Comparison of ENCODE assay signal across 13 cellular contexts in the genomic region with DNA sequence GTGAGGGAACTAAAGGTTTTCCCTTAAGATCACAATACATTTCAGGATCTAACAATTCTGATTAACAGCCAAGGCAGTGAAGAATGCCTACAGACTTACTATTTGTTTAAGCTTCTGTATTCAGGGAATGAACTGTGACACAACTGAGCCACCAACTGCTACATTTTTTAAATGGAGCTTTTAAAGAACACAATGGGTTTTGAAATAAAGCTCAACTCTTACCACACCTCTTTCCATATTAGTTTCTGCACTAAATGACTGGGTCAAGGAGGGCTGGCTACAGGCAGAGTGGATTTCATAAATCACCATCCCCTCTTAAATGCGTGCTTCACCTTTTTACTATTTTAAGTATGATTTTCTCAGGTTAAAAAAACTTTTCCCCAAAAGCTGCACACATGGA.
DNase-seq lines count a peak whose midpoint lies in the region; ATAC-seq, FAIRE-seq and TF ChIP-seq lines count a peak whose summit lies in the region.
"Had no signal": no experiment of that assay in that cellular context is flagged by ENCODE, and none has a peak within 500 bp of the region (broad histone marks: within the 10 kb centered on the region; RNA-seq: fewer than 3 reads in every experiment).

No MANE protein-coding gene starts in this region.

- ATAC-seq in GM18868 (IDR thresholded peaks at IDR 0.05; ENCODE audit: unreplicated experiment) = no peak

- H3K18ac ChIP-seq in H9 (ENCODE audit: insufficient read length, low read depth, low read length) = no peak overlapping the region

- H2BK120ac ChIP-seq in H9 (ENCODE audit: low read depth, low read length, poor library complexity, severe bottlenecking) = no peak overlapping the region

- H2AK5ac ChIP-seq in H9 (ENCODE audit: insufficient read length, low read length) = no peak overlapping the region

- H3K36me3 Mint-ChIP-seq in astrocyte (ENCODE audit: low read depth, unreplicated experiment) (peaks cover 2% of the 10 kb centered on the region), H9 (ENCODE audit: insufficient read depth in 1 of 3, low read depth in 3 of 3) (no peaks in the 10 kb centered on the region; a peak in 1 of 7 replicates)
- H3K36me3 Mint-ChIP-seq: natural killer cell had no signal

- H4K20me1 ChIP-seq in astrocyte (ENCODE audit: insufficient read depth, low read length) (no peaks in the 10 kb centered on the region), H9 (ENCODE audit: control insufficient read depth, insufficient read depth, insufficient read length) (no peaks in the 10 kb centered on the region)

- H4K8ac ChIP-seq in H9 (replicated peaks; ENCODE audit: insufficient read length, low read depth, low read length) = no peak overlapping the region

- FAIRE-seq in astrocyte (lab: Jason Lieb, UNC) = no peak

- H3K4me2 ChIP-seq in astrocyte (ENCODE audit: low read length) = peak overlapping the region; percentile 85
- H3K4me2 ChIP-seq in H9 (ENCODE audit: insufficient read depth, insufficient read length, low read length) = no peak overlapping the region

- no peak overlapping the region for H4K91ac ChIP-seq in H9 (ENCODE audit: insufficient read length, low read depth, low read length)

- no peak overlapping the region for H3K56ac ChIP-seq in H9 (ENCODE audit: insufficient read length, low read depth, low read length)

- no peaks in the 10 kb centered on the region for H3K27me3 Mint-ChIP-seq in astrocyte (ENCODE audit: low read depth, unreplicated experiment)
- no peaks in the 10 kb centered on the region; the same call in 1 of the 2 replicates for H3K27me3 Mint-ChIP-seq in H9 (ENCODE audit: low read depth)

- H3K4me3 ChIP-seq in astrocyte (ENCODE audit: insufficient read depth, low read depth, low read length) = peak overlapping the region; percentile 54

- H3K36me3 ChIP-seq in astrocyte (ENCODE audit: insufficient read depth, low read length) = no peaks in the 10 kb centered on the region

- H2AFZ ChIP-seq in astrocyte (ENCODE audit: low read depth, low read length) (no peak overlapping the region), H9 (ENCODE audit: low read length) (no peak overlapping the region)

- no peak overlapping the region for H2BK20ac ChIP-seq in H9 (ENCODE audit: low read depth, low read length, poor library complexity, severe bottlenecking)

- no peak overlapping the region for H2BK15ac ChIP-seq in H9 (ENCODE audit: low read depth, low read length)

- TF ChIP-seq CTCF in astrocyte (IDR thresholded peaks at IDR 0.05; ENCODE audit: insufficient read depth, low read depth, low read length) (no peak), H9 (conservative IDR thresholded peaks at IDR 0.05) (no peak)

- H3K27me3 ChIP-seq in astrocyte (ENCODE audit: insufficient read depth, low read length) = no peaks in the 10 kb centered on the region
- H3K27me3 ChIP-seq in H9 (ENCODE audit: insufficient read depth, low read length) = no peaks in the 10 kb centered on the region

- H3K23me2 ChIP-seq in H9 (ENCODE audit: insufficient read length, low read depth, low read length, poor library complexity, severe bottlenecking) = no peaks in the 10 kb centered on the region

- H3K27ac ChIP-seq in astrocyte (ENCODE audit: low read depth, low read length) (peak overlapping the region; percentile 65), H9 (ENCODE audit: insufficient read length, low read depth, low read length) (no peak overlapping the region)
- H3K27ac ChIP-seq: HL-60, VCaP had no signal

- H3K9me3 ChIP-seq in astrocyte (ENCODE audit: insufficient read depth, low read depth, low read length) (no peaks in the 10 kb centered on the region), H9 (ENCODE audit: control insufficient read depth, low read depth, low read length) (no peaks in the 10 kb centered on the region)

- in situ Hi-C loops in ACHN (cut with HindIII; ENCODE audit: low pct_ligation_motif_present, low pct_unique_long_range_greater_than_20kb, low sequenced_read_pairs) = no loop called here

- H3K4me3 Mint-ChIP-seq in astrocyte (ENCODE audit: unreplicated experiment) = peak overlapping the region; percentile 83
- no peak overlapping the region; a peak in 1 of 5 replicates for H3K4me3 Mint-ChIP-seq in H9
- H3K4me3 Mint-ChIP-seq: natural killer cell had no signal

- H3K9me3 Mint-ChIP-seq in astrocyte (ENCODE audit: unreplicated experiment) = no peaks in the 10 kb centered on the region
- no peaks in the 10 kb centered on the region for H3K9me3 Mint-ChIP-seq in H9
- H3K9me3 Mint-ChIP-seq: CD14-positive monocyte, natural killer cell had no signal

- WGBS in H9 (ENCODE audit: extremely low coverage, insufficient read length, low lambda C conversion rate) = no CpG with 5 or more reads among the region's 1 CpG

- H3K9ac ChIP-seq in astrocyte (ENCODE audit: low read length) = peak overlapping the region; percentile 76
- H3K9ac ChIP-seq in H9 (ENCODE audit: extremely low read depth, insufficient read length, low read length) = no peak overlapping the region

- no peak overlapping the region for H2BK12ac ChIP-seq in H9 (ENCODE audit: insufficient read length, low read depth, low read length)

- H3K4me1 Mint-ChIP-seq in astrocyte (ENCODE audit: low read depth, unreplicated experiment) = peaks cover 30% of the 10 kb centered on the region
- H3K4me1 Mint-ChIP-seq in H9 = peaks cover 34 to 35% of the 10 kb centered on the region in 2 experiments

- no peak overlapping the region for H3K23ac ChIP-seq in H9 (ENCODE audit: insufficient read length, low read depth, low read length)

- H3K79me1 ChIP-seq in H9 (ENCODE audit: insufficient read depth, low read depth, low read length, poor library complexity, severe bottlenecking) = no peaks in the 10 kb centered on the region

- peak; percentile 1 for DNase-seq in ACHN
- peak; percentile 32 for DNase-seq in HT1080 (ENCODE audit: low read depth)
- DNase-seq in astrocyte (ENCODE audit: low read depth) = no peak
- DNase-seq in left kidney (ENCODE audit: low read depth, low spot score) = peak; percentile 34
- no peak for DNase-seq in H9
- DNase-seq in DMS53 treated with DMSO at 0.1 percent for 48 hours (lab: John Stamatoyannopoulos, UW; ENCODE audit: unreplicated experiment) = no peak
- no peak for DNase-seq in NCI-H774 (lab: John Stamatoyannopoulos, UW)
- DNase-seq: activated naive CD4-positive, alpha-beta T cell treated with anti-CD3 and anti-CD28 coated beads, Interleukin-2, amount 50 U/mL, for 16 hours; natural killer cell had no signal

- peaks cover 20% of the 10 kb centered on the region for H3K79me2 ChIP-seq in astrocyte (ENCODE audit: insufficient read depth, low read length)
- no peaks in the 10 kb centered on the region for H3K79me2 ChIP-seq in H9 (ENCODE audit: insufficient read depth, low read length)

- H4K5ac ChIP-seq in H9 (ENCODE audit: insufficient read length, low read depth, low read length) = no peak overlapping the region

- no peak overlapping the region for H2BK5ac ChIP-seq in H9 (ENCODE audit: insufficient read length, low read length)

- H3K4me1 ChIP-seq in astrocyte (ENCODE audit: insufficient read depth, low read length) (peaks cover 21% of the 10 kb centered on the region), H9 (ENCODE audit: insufficient read depth, low read length) (peaks cover 2% of the 10 kb centered on the region)

- H3T11ph ChIP-seq in H9 (ENCODE audit: low read length) = no peak overlapping the region

- no peak overlapping the region for H3K4ac ChIP-seq in H9 (ENCODE audit: low read depth, low read length)

- no peak overlapping the region for H3K27ac Mint-ChIP-seq in astrocyte (ENCODE audit: unreplicated experiment)
- no peak overlapping the region for H3K27ac Mint-ChIP-seq in H9
- H3K27ac Mint-ChIP-seq: natural killer cell had no signal

- H3K14ac ChIP-seq in H9 (ENCODE audit: insufficient read depth, low read length) = no peak overlapping the region

Comparison
In these comparisons a context has a peak if more than half of its experiments do, and no peak if none do; other contexts are left out.
1. DNase-seq: peak in ACHN (single experiment), HT1080 (single experiment) and left kidney (single experiment); none in astrocyte (single experiment), H9 (single experiment), DMS53 treated with DMSO at 0.1 percent for 48 hours (single experiment) and NCI-H774 (single experiment).